17 cellular contexts compared by ENCODE assay signal in genomic region chr11:12741671-12742216, GRCh38.
DNase-seq lines count a peak whose midpoint lies in the region; ATAC-seq and TF ChIP-seq lines count a peak whose summit lies in the region.
"Had no signal": no experiment of that assay in that cellular context is flagged by ENCODE, and none has a peak within 500 bp of the region (broad histone marks: within the 10 kb centered on the region; RNA-seq: fewer than 3 reads in every experiment).

No MANE protein-coding gene starts in this region.

- H3K9me3 Mint-ChIP-seq in GM23338, result no peaks in the 10 kb centered on the region
- peaks cover 0 to 15% of the 10 kb centered on the region in 2 donors for H3K9me3 Mint-ChIP-seq in stimulated activated naive CD8-positive, alpha-beta T cell treated with anti-CD3 and anti-CD28 coated beads, Interleukin-15, amount 100 ng/mL, for 72 hours
- H3K9me3 Mint-ChIP-seq: H9 had no signal

- H3K9me2 ChIP-seq in GM23338 (ENCODE audit: insufficient read depth), result no peaks in the 10 kb centered on the region

- H3K36me3 Mint-ChIP-seq in GM23338 (ENCODE audit: low read depth), result peaks cover 5% of the 10 kb centered on the region; the same call in 1 of the 3 replicates
- H3K36me3 Mint-ChIP-seq: CD8-positive, alpha-beta memory T cell; IgD-negative memory B cell had no signal

- DNase-seq in GM23338 (ENCODE audit: low spot score), result no peak
- peak; percentile 77 for DNase-seq in medulla oblongata (ENCODE audit: extremely low spot score)
- DNase-seq in stimulated activated naive CD8-positive, alpha-beta T cell treated with anti-CD3 and anti-CD28 coated beads, Interleukin-15, amount 100 ng/mL, for 72 hours, result no peak
- no peak for DNase-seq in HAP-1 (ENCODE audit: low spot score in 2 of 2)
- DNase-seq in activated CD4-positive, alpha-beta T cell treated with anti-CD3 and anti-CD28 coated beads for 4 hours, result no peak
- DNase-seq: CD8-positive, alpha-beta memory T cell; DMS 273 treated with DMSO at 0.1 percent for 48 hours; H9; MV-4-11; NCI-H1417 treated with DMSO at 0.1 percent for 48 hours; NCI-H2029 treated with DMSO at 0.1 percent for 48 hours; NCI-H524; PC-9 had no signal

- H3K27ac ChIP-seq in GM23338 (ENCODE audit: low read depth), result 0 out of 2 replicates have a peak overlapping the region, but pooled peaks have one; percentile 10
- peak overlapping the region; percentile 13 for H3K27ac ChIP-seq in angular gyrus (ENCODE audit: low read depth, low read length)
- peak overlapping the region; percentile 28 for H3K27ac ChIP-seq in rectal smooth muscle tissue (ENCODE audit: low read depth, low read length)
- H3K27ac ChIP-seq: BLaER1, PC-9 had no signal

- no peaks in the 10 kb centered on the region for H3K36me3 ChIP-seq in GM23338 (ENCODE audit: insufficient read depth)
- H3K36me3 ChIP-seq in rectal smooth muscle tissue (ENCODE audit: control insufficient read depth, insufficient read depth, low read length), result no peaks in the 10 kb centered on the region
- no peaks in the 10 kb centered on the region for H3K36me3 ChIP-seq in HAP-1 (replicated peaks)
- H3K36me3 ChIP-seq: BLaER1 had no signal

- peaks cover 36% of the 10 kb centered on the region; the same call in 1 of the 2 replicates for H4K20me1 ChIP-seq in GM23338 (replicated peaks; ENCODE audit: insufficient read depth)
- H4K20me1 ChIP-seq: BLaER1 had no signal

- peaks cover under 1% of the 10 kb centered on the region for H3K27me3 Mint-ChIP-seq in GM23338 (ENCODE audit: insufficient read depth, low read depth, poor library complexity)
- peaks cover 35% of the 10 kb centered on the region for H3K27me3 Mint-ChIP-seq in stimulated activated naive CD8-positive, alpha-beta T cell treated with anti-CD3 and anti-CD28 coated beads, Interleukin-15, amount 100 ng/mL, for 72 hours
- H3K27me3 Mint-ChIP-seq: IgD-negative memory B cell had no signal

- H3K4me3 Mint-ChIP-seq in GM23338, result no peak overlapping the region
- H3K4me3 Mint-ChIP-seq in stimulated activated naive CD8-positive, alpha-beta T cell treated with anti-CD3 and anti-CD28 coated beads, Interleukin-15, amount 100 ng/mL, for 72 hours, result no peak overlapping the region
- H3K4me3 Mint-ChIP-seq: CD8-positive, alpha-beta memory T cell; H9; IgD-negative memory B cell had no signal

- H3K4me3 ChIP-seq in GM23338 (no peak overlapping the region), rectal smooth muscle tissue (ENCODE audit: low read length) (no peak overlapping the region), HAP-1 (no peak overlapping the region)
- H3K4me3 ChIP-seq: BLaER1, PC-9 had no signal

- H3K4me1 Mint-ChIP-seq in GM23338, result peaks cover 48% of the 10 kb centered on the region
- no peaks in the 10 kb centered on the region for H3K4me1 Mint-ChIP-seq in stimulated activated naive CD8-positive, alpha-beta T cell treated with anti-CD3 and anti-CD28 coated beads, Interleukin-15, amount 100 ng/mL, for 72 hours
- H3K4me1 Mint-ChIP-seq: CD8-positive, alpha-beta memory T cell; IgD-negative memory B cell had no signal

- in situ Hi-C loops in HAP-1 (cut with MboI; ENCODE audit: low sequenced_read_pairs), result no loop called here

- H3K4me1 ChIP-seq in GM23338 (ENCODE audit: insufficient read depth) (peaks cover 24% of the 10 kb centered on the region), rectal smooth muscle tissue (ENCODE audit: control insufficient read depth, insufficient read depth, low read length) (peaks cover 8% of the 10 kb centered on the region), HAP-1 (peaks cover 27% of the 10 kb centered on the region)

- H3K27me3 ChIP-seq in GM23338 (ENCODE audit: insufficient read depth), result no peaks in the 10 kb centered on the region
- H3K27me3 ChIP-seq in rectal smooth muscle tissue (ENCODE audit: control insufficient read depth, insufficient read depth, low read length), result no peaks in the 10 kb centered on the region
- no peaks in the 10 kb centered on the region for H3K27me3 ChIP-seq in HAP-1 (ENCODE audit: low read depth)
- H3K27me3 ChIP-seq: BLaER1 had no signal

- no peak overlapping the region for H3K4me2 ChIP-seq in GM23338
- H3K4me2 ChIP-seq: BLaER1, PC-9 had no signal

- H3F3A ChIP-seq in GM23338 (replicated peaks; ENCODE audit: low read depth), result no peaks in the 10 kb centered on the region

- H3K9me3 ChIP-seq in HAP-1, result no peaks in the 10 kb centered on the region
- H3K9me3 ChIP-seq: BLaER1 had no signal

- TF ChIP-seq CTCF in GM23338 (conservative IDR thresholded peaks at IDR 0.05; ENCODE audit: low read depth in 2 of 2), result no peak

- H3K79me2 ChIP-seq in GM23338 (replicated peaks; ENCODE audit: insufficient read depth), result peaks cover 96% of the 10 kb centered on the region

- no peak for ATAC-seq in GM23338
- no peak for ATAC-seq in stimulated activated naive CD8-positive, alpha-beta T cell treated with anti-CD3 and anti-CD28 coated beads, Interleukin-15, amount 100 ng/mL, for 72 hours

- H3K27ac Mint-ChIP-seq in GM23338, result no peak overlapping the region
- no peak overlapping the region for H3K27ac Mint-ChIP-seq in stimulated activated naive CD8-positive, alpha-beta T cell treated with anti-CD3 and anti-CD28 coated beads, Interleukin-15, amount 100 ng/mL, for 72 hours
- H3K27ac Mint-ChIP-seq: CD8-positive, alpha-beta memory T cell; IgD-negative memory B cell had no signal

- H2AFZ ChIP-seq in GM23338, result no peak overlapping the region
- H2AFZ ChIP-seq: PC-9 had no signal

- H3K9ac ChIP-seq in rectal smooth muscle tissue (ENCODE audit: low read length), result no peak overlapping the region
- H3K9ac ChIP-seq: BLaER1 had no signal

TF ChIP-seq in GM23338, 12 proteins besides CTCF, POLR2A, EP300 and RAD21 (continues in another document):
- TF ChIP-seq, protein P1, sequence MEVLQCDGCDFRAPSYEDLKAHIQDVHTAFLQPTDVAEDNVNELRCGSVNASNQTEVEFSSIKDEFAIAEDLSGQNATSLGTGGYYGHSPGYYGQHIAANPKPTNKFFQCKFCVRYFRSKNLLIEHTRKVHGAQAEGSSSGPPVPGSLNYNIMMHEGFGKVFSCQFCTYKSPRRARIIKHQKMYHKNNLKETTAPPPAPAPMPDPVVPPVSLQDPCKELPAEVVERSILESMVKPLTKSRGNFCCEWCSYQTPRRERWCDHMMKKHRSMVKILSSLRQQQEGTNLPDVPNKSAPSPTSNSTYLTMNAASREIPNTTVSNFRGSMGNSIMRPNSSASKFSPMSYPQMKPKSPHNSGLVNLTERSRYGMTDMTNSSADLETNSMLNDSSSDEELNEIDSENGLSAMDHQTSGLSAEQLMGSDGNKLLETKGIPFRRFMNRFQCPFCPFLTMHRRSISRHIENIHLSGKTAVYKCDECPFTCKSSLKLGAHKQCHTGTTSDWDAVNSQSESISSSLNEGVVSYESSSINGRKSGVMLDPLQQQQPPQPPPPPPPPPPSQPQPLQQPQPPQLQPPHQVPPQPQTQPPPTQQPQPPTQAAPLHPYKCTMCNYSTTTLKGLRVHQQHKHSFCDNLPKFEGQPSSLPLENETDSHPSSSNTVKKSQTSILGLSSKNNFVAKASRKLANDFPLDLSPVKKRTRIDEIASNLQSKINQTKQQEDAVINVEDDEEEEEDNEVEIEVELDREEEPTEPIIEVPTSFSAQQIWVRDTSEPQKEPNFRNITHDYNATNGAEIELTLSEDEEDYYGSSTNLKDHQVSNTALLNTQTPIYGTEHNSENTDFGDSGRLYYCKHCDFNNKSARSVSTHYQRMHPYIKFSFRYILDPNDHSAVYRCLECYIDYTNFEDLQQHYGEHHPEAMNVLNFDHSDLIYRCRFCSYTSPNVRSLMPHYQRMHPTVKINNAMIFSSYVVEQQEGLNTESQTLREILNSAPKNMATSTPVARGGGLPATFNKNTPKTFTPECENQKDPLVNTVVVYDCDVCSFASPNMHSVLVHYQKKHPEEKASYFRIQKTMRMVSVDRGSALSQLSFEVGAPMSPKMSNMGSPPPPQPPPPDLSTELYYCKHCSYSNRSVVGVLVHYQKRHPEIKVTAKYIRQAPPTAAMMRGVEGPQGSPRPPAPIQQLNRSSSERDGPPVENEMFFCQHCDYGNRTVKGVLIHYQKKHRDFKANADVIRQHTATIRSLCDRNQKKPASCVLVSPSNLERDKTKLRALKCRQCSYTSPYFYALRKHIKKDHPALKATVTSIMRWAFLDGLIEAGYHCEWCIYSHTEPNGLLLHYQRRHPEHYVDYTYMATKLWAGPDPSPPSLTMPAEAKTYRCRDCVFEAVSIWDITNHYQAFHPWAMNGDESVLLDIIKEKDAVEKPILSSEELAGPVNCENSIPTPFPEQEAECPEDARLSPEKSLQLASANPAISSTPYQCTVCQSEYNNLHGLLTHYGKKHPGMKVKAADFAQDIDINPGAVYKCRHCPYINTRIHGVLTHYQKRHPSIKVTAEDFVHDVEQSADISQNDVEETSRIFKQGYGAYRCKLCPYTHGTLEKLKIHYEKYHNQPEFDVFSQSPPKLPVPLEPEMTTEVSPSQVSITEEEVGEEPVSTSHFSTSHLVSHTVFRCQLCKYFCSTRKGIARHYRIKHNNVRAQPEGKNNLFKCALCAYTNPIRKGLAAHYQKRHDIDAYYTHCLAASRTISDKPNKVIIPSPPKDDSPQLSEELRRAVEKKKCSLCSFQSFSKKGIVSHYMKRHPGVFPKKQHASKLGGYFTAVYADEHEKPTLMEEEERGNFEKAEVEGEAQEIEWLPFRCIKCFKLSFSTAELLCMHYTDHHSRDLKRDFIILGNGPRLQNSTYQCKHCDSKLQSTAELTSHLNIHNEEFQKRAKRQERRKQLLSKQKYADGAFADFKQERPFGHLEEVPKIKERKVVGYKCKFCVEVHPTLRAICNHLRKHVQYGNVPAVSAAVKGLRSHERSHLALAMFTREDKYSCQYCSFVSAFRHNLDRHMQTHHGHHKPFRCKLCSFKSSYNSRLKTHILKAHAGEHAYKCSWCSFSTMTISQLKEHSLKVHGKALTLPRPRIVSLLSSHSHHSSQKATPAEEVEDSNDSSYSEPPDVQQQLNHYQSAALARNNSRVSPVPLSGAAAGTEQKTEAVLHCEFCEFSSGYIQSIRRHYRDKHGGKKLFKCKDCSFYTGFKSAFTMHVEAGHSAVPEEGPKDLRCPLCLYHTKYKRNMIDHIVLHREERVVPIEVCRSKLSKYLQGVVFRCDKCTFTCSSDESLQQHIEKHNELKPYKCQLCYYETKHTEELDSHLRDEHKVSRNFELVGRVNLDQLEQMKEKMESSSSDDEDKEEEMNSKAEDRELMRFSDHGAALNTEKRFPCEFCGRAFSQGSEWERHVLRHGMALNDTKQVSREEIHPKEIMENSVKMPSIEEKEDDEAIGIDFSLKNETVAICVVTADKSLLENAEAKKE (CRISPR knock-in tag; IDR thresholded peaks at IDR 0.05), result no peak
- TF ChIP-seq JUNB (IDR thresholded peaks at IDR 0.05; ENCODE audit: unreplicated experiment) (no peak), CREB1 (CRISPR knock-in tag; IDR thresholded peaks at IDR 0.05; ENCODE audit: low read depth) (no peak), EZH2 (IDR thresholded peaks at IDR 0.05; ENCODE audit: low read depth, unreplicated experiment) (no peak)
